In genomic region chr1:109770331-109771095, GRCh38 we compare ENCODE assay signal across 16 cellular contexts. TPM values are rescaled to one million over a fixed set of nuclear protein-coding genes. Genes with fewer than 3 reads are reported as not detected.
DNase-seq lines count a peak whose midpoint lies in the region; ATAC-seq, FAIRE-seq and TF ChIP-seq lines count a peak whose summit lies in the region.
"Had no signal": no experiment of that assay in that cellular context is flagged by ENCODE, and none has a peak within 500 bp of the region (broad histone marks: within the 10 kb centered on the region; RNA-seq: fewer than 3 reads in every experiment).

No MANE protein-coding gene starts in this region.

- H3K4me1 Mint-ChIP-seq in activated naive CD4-positive, alpha-beta T cell treated with anti-CD3 and anti-CD28 coated beads, Interleukin-2, amount 10 ng/mL, durations not matched to agents 7 days and 5 days, result peaks cover 6% of the 10 kb centered on the region
- no peaks in the 10 kb centered on the region for H3K4me1 Mint-ChIP-seq in activated naive CD4-positive, alpha-beta T cell treated with anti-CD3 and anti-CD28 coated beads for 36 hours (ENCODE audit: low read depth)
- peaks cover 5% of the 10 kb centered on the region for H3K4me1 Mint-ChIP-seq in neural progenitor cell

- TF ChIP-seq CTCF in neural progenitor cell (IDR thresholded peaks at IDR 0.05), result no peak
- TF ChIP-seq CTCF in transverse colon (IDR thresholded peaks at IDR 0.05), result no peak

- no peaks in the 10 kb centered on the region for H3K36me3 Mint-ChIP-seq in activated naive CD4-positive, alpha-beta T cell treated with anti-CD3 and anti-CD28 coated beads, Interleukin-2, amount 10 ng/mL, durations not matched to agents 7 days and 5 days
- H3K36me3 Mint-ChIP-seq in activated naive CD4-positive, alpha-beta T cell treated with anti-CD3 and anti-CD28 coated beads for 36 hours (ENCODE audit: low read depth), result no peaks in the 10 kb centered on the region
- no peaks in the 10 kb centered on the region for H3K36me3 Mint-ChIP-seq in neural progenitor cell

- peaks cover 3% of the 10 kb centered on the region for H3K4me1 ChIP-seq in neural progenitor cell
- peaks cover 2 to 23% (median 19%) of the 10 kb centered on the region in 4 donors for H3K4me1 ChIP-seq in transverse colon

- CTCF ChIA-PET in activated naive CD4-positive, alpha-beta T cell treated with anti-CD3 and anti-CD28 coated beads, Interleukin-2, amount 10 ng/mL, durations not matched to agents 7 days and 5 days (lab: Charles Lee), result interaction anchor here (0.9 to 14.3 kb wide), 8 partner anchors 118 to 333 kb away, joined by 3 to 613 read pairs (median 4); partner anchors contain the start of genes AHCYL1, GNAI3 and GPR61
- CTCF ChIA-PET in activated naive CD4-positive, alpha-beta T cell treated with anti-CD3 and anti-CD28 coated beads for 36 hours (lab: Charles Lee), result interaction anchor here (12.0 to 25.2 kb wide), 2 partner anchors 130 to 211 kb away, joined by 283 to 622 read pairs; partner anchors contain the start of gene AHCYL1

- peaks cover 39% of the 10 kb centered on the region for H3K27me3 Mint-ChIP-seq in activated naive CD4-positive, alpha-beta T cell treated with anti-CD3 and anti-CD28 coated beads, Interleukin-2, amount 10 ng/mL, durations not matched to agents 7 days and 5 days
- no peaks in the 10 kb centered on the region for H3K27me3 Mint-ChIP-seq in activated naive CD4-positive, alpha-beta T cell treated with anti-CD3 and anti-CD28 coated beads for 36 hours (ENCODE audit: low read depth)
- H3K27me3 Mint-ChIP-seq in neural progenitor cell (ENCODE audit: insufficient read depth, low read depth), result peaks cover 3% of the 10 kb centered on the region

- H3K27me3 ChIP-seq in neural progenitor cell, result no peaks in the 10 kb centered on the region
- H3K27me3 ChIP-seq in transverse colon, result no peaks in the 10 kb centered on the region

- FAIRE-seq in frontal cortex (lab: Jason Lieb, UNC), result no peak
- FAIRE-seq: A204.1, K562, RCC 7860 had no signal

- H4K20me1 ChIP-seq in neural progenitor cell (ENCODE audit: low read depth), result no peaks in the 10 kb centered on the region

- intact Hi-C loops in activated naive CD4-positive, alpha-beta T cell treated with anti-CD3 and anti-CD28 coated beads for 36 hours (cut with micrococcal nuclease), result no loop called here
- intact Hi-C loops in transverse colon (cut with DNase I; ENCODE audit: low total_unique reads), result loop anchor here (5.0 kb wide), 1 partner anchor 128 kb away; no protein-coding TSS in a partner anchor

- H3K9ac ChIP-seq in neural progenitor cell, result no peak overlapping the region

- in situ Hi-C loops in transverse colon (cut with MboI; ENCODE audit: low pct_ligation_motif_present in 1 of 4, low pct_unique_long_range_greater_than_20kb in 1 of 4, low sequenced_read_pairs in 3 of 4), result loop anchor here (5.0 to 10.0 kb wide), 5 partner anchors 116 to 226 kb away; partner anchors contain the start of genes GNAI3 (in 4 of the 4) and GSTM4 (in 1 of the 4)

- no peak overlapping the region for H3K27ac Mint-ChIP-seq in activated naive CD4-positive, alpha-beta T cell treated with anti-CD3 and anti-CD28 coated beads, Interleukin-2, amount 10 ng/mL, durations not matched to agents 7 days and 5 days
- H3K27ac Mint-ChIP-seq in activated naive CD4-positive, alpha-beta T cell treated with anti-CD3 and anti-CD28 coated beads for 36 hours, result no peak overlapping the region
- H3K27ac Mint-ChIP-seq in neural progenitor cell, result peak overlapping the region; percentile 90

- no peaks in the 10 kb centered on the region for H3K9me3 Mint-ChIP-seq in activated naive CD4-positive, alpha-beta T cell treated with anti-CD3 and anti-CD28 coated beads, Interleukin-2, amount 10 ng/mL, durations not matched to agents 7 days and 5 days
- no peaks in the 10 kb centered on the region for H3K9me3 Mint-ChIP-seq in activated naive CD4-positive, alpha-beta T cell treated with anti-CD3 and anti-CD28 coated beads for 36 hours
- no peaks in the 10 kb centered on the region for H3K9me3 Mint-ChIP-seq in neural progenitor cell

- DNase-seq in activated naive CD4-positive, alpha-beta T cell treated with anti-CD3 and anti-CD28 coated beads, Interleukin-2, amount 10 ng/mL, durations not matched to agents 7 days and 5 days, result peak; percentile 7
- no peak for DNase-seq in activated naive CD4-positive, alpha-beta T cell treated with anti-CD3 and anti-CD28 coated beads for 36 hours
- peak; percentile 40 to 52 for DNase-seq in frontal cortex (ENCODE audit: low spot score in 2 of 2)
- DNase-seq in neural progenitor cell (ENCODE audit: low spot score), result no peak
- DNase-seq in transverse colon, result peak; percentile 6
- DNase-seq in NAMALWA (ENCODE audit: low spot score), result no peak
- DNase-seq in NCI-H748 (lab: John Stamatoyannopoulos, UW; ENCODE audit: unreplicated experiment), result no peak
- DNase-seq: activated CD4-positive, CD25-positive, alpha-beta regulatory T cell; mesendoderm; NCI-H146; NCI-H446 treated with DMSO at 0.1 percent for 48 hours; stimulated activated CD4-positive, alpha-beta T cell treated with anti-CD3 and anti-CD28 coated beads, Interleukin-2, amount 100 ng/mL, for 48 hours had no signal

- H3K36me3 ChIP-seq in neural progenitor cell (no peaks in the 10 kb centered on the region), transverse colon (no peaks in the 10 kb centered on the region)

- H3K4me2 ChIP-seq in neural progenitor cell, result no peak overlapping the region

- H2AFZ ChIP-seq in neural progenitor cell (replicated peaks), result peak overlapping the region; percentile 17

- no peak overlapping the region for H3K27ac ChIP-seq in neural progenitor cell
- H3K27ac ChIP-seq in transverse colon, result no peak overlapping the region

- no peaks in the 10 kb centered on the region for H3F3A ChIP-seq in neural progenitor cell (ENCODE audit: low read depth)

- no peak for TF ChIP-seq POLR2A in transverse colon (IDR thresholded peaks at IDR 0.05)

- H3K4me3 Mint-ChIP-seq in activated naive CD4-positive, alpha-beta T cell treated with anti-CD3 and anti-CD28 coated beads, Interleukin-2, amount 10 ng/mL, durations not matched to agents 7 days and 5 days, result no peak overlapping the region
- H3K4me3 Mint-ChIP-seq in activated naive CD4-positive, alpha-beta T cell treated with anti-CD3 and anti-CD28 coated beads for 36 hours, result no peak overlapping the region
- H3K4me3 Mint-ChIP-seq in neural progenitor cell, result no peak overlapping the region

- ATAC-seq in HG03521 (IDR thresholded peaks at IDR 0.05; ENCODE audit: unreplicated experiment), result no peak
- ATAC-seq: K562 had no signal

- WGBS in transverse colon (ENCODE audit: low coverage in 1 of 2), 2 donors, result 80 to 86% methylated on average over 1 to 11 of the region's 11 CpGs

- H3K4me3 ChIP-seq in neural progenitor cell (no peak overlapping the region), transverse colon (no peak overlapping the region)
- H3K4me3 ChIP-seq: K562 had no signal

- H3K9me3 ChIP-seq in neural progenitor cell (ENCODE audit: low read depth) (no peaks in the 10 kb centered on the region), transverse colon (no peaks in the 10 kb centered on the region)

- no peaks in the 10 kb centered on the region for H3K79me2 ChIP-seq in neural progenitor cell (ENCODE audit: low read depth)

- no peak for TF ChIP-seq EP300 in transverse colon (IDR thresholded peaks at IDR 0.05; ENCODE audit: low read depth)

RNA-seq across cellular contexts. Expression of gene EPS8L3, which starts 6.8 kb away (rescaled TPM):
- not detected for total RNA-seq in activated naive CD4-positive, alpha-beta T cell treated with anti-CD3 and anti-CD28 coated beads for 36 hours
- total RNA-seq in frontal cortex (not detected), neural progenitor cell (ENCODE audit: low replicate concordance) (not detected in 2 replicates), transverse colon (100 to 1,000 TPM; 228 to 468 (median 363) TPM)

RNA-seq across cellular contexts. Expression of gene GSTM3, which starts 29.7 kb away (rescaled TPM):
- total RNA-seq in activated naive CD4-positive, alpha-beta T cell treated with anti-CD3 and anti-CD28 coated beads for 36 hours, result 1 to 10 TPM; 4.7 to 4.8 TPM
- total RNA-seq in frontal cortex, result 80.3 TPM
- total RNA-seq in neural progenitor cell (ENCODE audit: low replicate concordance), result 6.4 and 12.9 TPM in 2 replicates
- total RNA-seq in transverse colon, result 10 to 100 TPM in 3 of 4 donors, 1 to 10 TPM in 1; 8.2 to 34.1 (median 24.3) TPM

RNA-seq across cellular contexts. Expression of gene GSTM5, which starts 58.5 kb away (rescaled TPM):
- total RNA-seq in activated naive CD4-positive, alpha-beta T cell treated with anti-CD3 and anti-CD28 coated beads for 36 hours, result not detected
- total RNA-seq in frontal cortex (3.7 TPM), neural progenitor cell (ENCODE audit: low replicate concordance) (0.62 TPM in 1 of 2 replicates, not detected in the other), transverse colon (1 to 10 TPM in 2 of 4 donors, not detected in 2; 1.2 to 1.4 TPM)
- total RNA-seq: K562 had no signal

Comparison
In these comparisons a context has a peak if more than half of its experiments do, and no peak if none do; other contexts are left out.
1. DNase-seq: peak in activated naive CD4-positive, alpha-beta T cell treated with anti-CD3 and anti-CD28 coated beads, Interleukin-2, amount 10 ng/mL, durations not matched to agents 7 days and 5 days (single experiment), frontal cortex (2 of 2) and transverse colon (single experiment); none in activated naive CD4-positive, alpha-beta T cell treated with anti-CD3 and anti-CD28 coated beads for 36 hours (single experiment), neural progenitor cell (single experiment), NAMALWA (single experiment) and NCI-H748 (single experiment).
2. RNA of gene EPS8L3, which starts 6.8 kb away (total RNA-seq): 228 to 468 TPM in transverse colon; not detected in activated naive CD4-positive, alpha-beta T cell treated with anti-CD3 and anti-CD28 coated beads for 36 hours, not detected in frontal cortex (single experiment) and not detected in neural progenitor cell; every median in the first group is over 100 times any median in the second.